In genomic region chr10:79445217-79445707, GRCh38 we compare ENCODE assay signal across 8 cellular contexts. TPM values are rescaled to one million over a fixed set of nuclear protein-coding genes. Genes with fewer than 3 reads are reported as not detected.
DNase-seq lines count a peak whose midpoint lies in the region; ATAC-seq and TF ChIP-seq lines count a peak whose summit lies in the region.

ZCCHC24 (minus strand) TSS chr10:79445624; CDS start chr10:79445440, 184 bp downstream.

- peaks cover 6 to 13% of the 10 kb centered on the region in 2 donors for H3K4me1 ChIP-seq in breast epithelium

- TF ChIP-seq POLR2A in breast epithelium (IDR thresholded peaks at IDR 0.05) = no peak

- DNase-seq in activated naive CD4-positive, alpha-beta T cell treated with anti-CD3 and anti-CD28 coated beads for 36 hours = peak; percentile 43
- DNase-seq in activated naive CD4-positive, alpha-beta T cell treated with Interleukin-2 at 50 U/mL for 16 hours = no peak
- peak; percentile 32 for DNase-seq in NCI-H226
- peak in 1 of 2 donors; percentile 45 for DNase-seq in breast epithelium (ENCODE audit: low spot score in 2 of 2)
- DNase-seq in kidney glomerular epithelial cell (lab: John Stamatoyannopoulos, UW) = peak; percentile 14
- DNase-seq in stimulated activated CD8-positive, alpha-beta memory T cell treated with anti-CD3 and anti-CD28 coated beads, Interleukin-4, amount 100 ng/mL, for 48 hours = peak; percentile 64
- no peak for DNase-seq in GF-D8 (lab: John Stamatoyannopoulos, UW)

- no peaks in the 10 kb centered on the region for H3K9me3 ChIP-seq in breast epithelium

- no peaks in the 10 kb centered on the region for H3K9me3 Mint-ChIP-seq in activated naive CD4-positive, alpha-beta T cell treated with anti-CD3 and anti-CD28 coated beads for 36 hours

- no peak within 1 kb of the TSS for H3K27ac Mint-ChIP-seq in activated naive CD4-positive, alpha-beta T cell treated with anti-CD3 and anti-CD28 coated beads for 36 hours

- no peaks in the 10 kb centered on the region for H3K36me3 Mint-ChIP-seq in activated naive CD4-positive, alpha-beta T cell treated with anti-CD3 and anti-CD28 coated beads for 36 hours (ENCODE audit: low read depth)

- H3K36me3 ChIP-seq in breast epithelium = no peaks in the 10 kb centered on the region

- peak within 1 kb of the TSS; percentile 77 to 90 (median 86) for H3K4me3 ChIP-seq in breast epithelium

- intact Hi-C loops in activated naive CD4-positive, alpha-beta T cell treated with anti-CD3 and anti-CD28 coated beads for 36 hours (cut with micrococcal nuclease) = loop anchor here (1.0 to 10.0 kb wide), 9 partner anchors 58 to 1410 kb away; partner anchors contain the start of genes PPIF, RPS24 and TMEM254
- intact Hi-C loops in breast epithelium (cut with DNase I; ENCODE audit: low total_unique reads) = no loop called here

- H3K27me3 Mint-ChIP-seq in activated naive CD4-positive, alpha-beta T cell treated with anti-CD3 and anti-CD28 coated beads for 36 hours (ENCODE audit: low read depth) = peaks cover 12% of the 10 kb centered on the region

- CTCF ChIA-PET in activated naive CD4-positive, alpha-beta T cell treated with anti-CD3 and anti-CD28 coated beads for 36 hours (lab: Charles Lee) = interaction anchor here (0.6 to 1.0 kb wide), 7 partner anchors 10 to 470 kb away, joined by 3 to 6 read pairs (median 4); no protein-coding TSS in a partner anchor

- TF ChIP-seq CTCF in breast epithelium (IDR thresholded peaks at IDR 0.05) = peak in 1 of 3 donors; percentile 12

- H3K27ac ChIP-seq in breast epithelium = peak within 1 kb of the TSS; percentile 79 to 93

- peaks cover 21% of the 10 kb centered on the region for H3K4me1 Mint-ChIP-seq in activated naive CD4-positive, alpha-beta T cell treated with anti-CD3 and anti-CD28 coated beads for 36 hours (ENCODE audit: low read depth)

- peak; percentile 28 for ATAC-seq in HG02623 (IDR thresholded peaks at IDR 0.05; ENCODE audit: unreplicated experiment)

- no peaks in the 10 kb centered on the region for H3K27me3 ChIP-seq in breast epithelium

- peak within 1 kb of the TSS; percentile 70 for H3K4me3 Mint-ChIP-seq in activated naive CD4-positive, alpha-beta T cell treated with anti-CD3 and anti-CD28 coated beads for 36 hours

RNA-seq across cellular contexts. Expression of gene ZCCHC24, which starts in this region (rescaled TPM):
- under 1 TPM; 0.52 to 0.69 TPM for total RNA-seq in activated naive CD4-positive, alpha-beta T cell treated with anti-CD3 and anti-CD28 coated beads for 36 hours
- total RNA-seq in breast epithelium = 10 to 100 TPM; 18.7 to 50.8 (median 48.8) TPM

Comparison
In these comparisons a context has a peak if more than half of its experiments do, and no peak if none do; other contexts are left out.
1. RNA of gene ZCCHC24 (total RNA-seq): 18.7 to 50.8 TPM in breast epithelium; 0.52 to 0.69 TPM in activated naive CD4-positive, alpha-beta T cell treated with anti-CD3 and anti-CD28 coated beads for 36 hours; every median in the first group is over 10 times any median in the second.
2. Peak in DNase-seq in activated naive CD4-positive, alpha-beta T cell treated with anti-CD3 and anti-CD28 coated beads for 36 hours; RNA of the gene not detected or under 1 TPM.
3. DNase-seq: peak in NCI-H226 (single experiment), kidney glomerular epithelial cell (single experiment) and stimulated activated CD8-positive, alpha-beta memory T cell treated with anti-CD3 and anti-CD28 coated beads, Interleukin-4, amount 100 ng/mL, for 48 hours (single experiment); none in activated naive CD4-positive, alpha-beta T cell treated with Interleukin-2 at 50 U/mL for 16 hours (single experiment) and GF-D8 (single experiment).